Comparison of ENCODE assay signal across 8 cellular contexts in the genomic region with DNA sequence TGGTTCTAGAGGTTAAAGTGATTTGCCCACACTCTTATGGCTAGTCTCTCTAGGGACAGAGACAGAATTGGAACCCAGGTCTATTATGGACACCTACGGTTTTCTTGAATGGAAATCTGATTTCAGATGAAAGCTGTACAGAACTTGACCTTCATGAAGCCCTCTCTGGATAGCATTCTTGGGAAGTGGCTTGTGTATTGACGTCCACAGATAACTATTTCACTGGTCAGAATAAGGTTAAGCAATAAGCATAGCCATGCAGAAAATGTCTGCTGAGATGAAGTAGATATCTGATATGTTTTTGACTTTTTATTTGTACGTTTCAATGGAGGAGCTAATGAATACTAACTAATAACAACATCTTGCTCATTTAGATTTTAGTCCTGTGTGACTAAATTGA. TPM values are rescaled to one million over a fixed set of nuclear protein-coding genes. Genes with fewer than 3 reads are reported as not detected.
DNase-seq lines count a peak whose midpoint lies in the region; ATAC-seq and TF ChIP-seq lines count a peak whose summit lies in the region.

No MANE protein-coding gene starts in this region.

- no peaks in the 10 kb centered on the region for H3K36me3 Mint-ChIP-seq in T-cell

- H3K4me3 Mint-ChIP-seq in T-cell = peak overlapping the region; percentile 69 to 82 (median 70)

- no peaks in the 10 kb centered on the region for H3K36me3 ChIP-seq in prostate gland

- DNase-seq in ELR (ENCODE audit: low read depth) (peak; percentile 80), T-cell (no peak), fibroblast of pulmonary artery (ENCODE audit: low read depth) (peak; percentile 76), prostate gland (ENCODE audit: low spot score) (no peak), NCI-H1694 treated with DMSO at 0.1 percent for 48 hours (lab: John Stamatoyannopoulos, UW) (no peak), cerebellum (ENCODE audit: low spot score) (no peak)

- CTCF ChIA-PET in T-cell (lab: Charles Lee) = interaction anchor here in 1 of 2 donors (0.9 to 1.0 kb wide), 2 partner anchors 9 to 23 kb away, joined by 3 to 4 read pairs; no protein-coding TSS in a partner anchor

- peaks cover 21 to 25% (median 22%) of the 10 kb centered on the region in 3 donors for H3K4me1 Mint-ChIP-seq in T-cell

- H3K27me3 Mint-ChIP-seq in T-cell = peaks cover 61 to 67% of the 10 kb centered on the region in 2 donors

- TF ChIP-seq POLR2A in prostate gland (IDR thresholded peaks at IDR 0.05) = no peak

- POLR2A ChIA-PET in T-cell (lab: Charles Lee) = no interaction called here

- ATAC-seq in T-cell (replicated peaks in 1 of 4) = no peak
- ATAC-seq in GM21515 (IDR thresholded peaks at IDR 0.05; ENCODE audit: unreplicated experiment) = no peak
- ATAC-seq in GM21390 (IDR thresholded peaks at IDR 0.05; ENCODE audit: unreplicated experiment) = no peak

- no peaks in the 10 kb centered on the region for H3K9me3 ChIP-seq in prostate gland

- H3K4me1 ChIP-seq in prostate gland (replicated peaks) = no peaks in the 10 kb centered on the region

- no peaks in the 10 kb centered on the region for H3K27me3 ChIP-seq in prostate gland (replicated peaks; ENCODE audit: insufficient read depth)

- no peak overlapping the region for H3K27ac Mint-ChIP-seq in T-cell

- peak overlapping the region; percentile 63 for H3K4me3 ChIP-seq in fibroblast of pulmonary artery (replicated peaks; ENCODE audit: low read depth, low read length)
- H3K4me3 ChIP-seq in prostate gland = no peak overlapping the region

- intact Hi-C loops in prostate gland (cut with DNase I) = no loop called here

- TF ChIP-seq CTCF in fibroblast of pulmonary artery (IDR thresholded peaks at IDR 0.05; ENCODE audit: low read length, missing control alignments) = no peak
- TF ChIP-seq CTCF in prostate gland (IDR thresholded peaks at IDR 0.05) = no peak

- WGBS in prostate gland = 73% methylated on average over 3 of the region's 3 CpGs

- H3K9me3 Mint-ChIP-seq in T-cell = no peaks in the 10 kb centered on the region

- peak overlapping the region; percentile 97 to 98 for H3K27ac ChIP-seq in prostate gland

RNA-seq across cellular contexts. Expression of gene TLCD5, which starts 1.1 kb away (rescaled TPM):
- total RNA-seq in T-cell = under 1 TPM in 3 of 5 donors, not detected in 2; 0.39 to 0.73 (median 0.61) TPM
- total RNA-seq in prostate gland = 10 to 100 TPM in 1 of 2 donors, 1 to 10 TPM in 1; 7.8 to 10.6 TPM
- 14.0 TPM for total RNA-seq in cerebellum

RNA-seq across cellular contexts. Expression of gene ARHGEF12, which starts 10.0 kb away (rescaled TPM):
- total RNA-seq in T-cell (10 to 100 TPM in 2 of 5 donors, 1 to 10 TPM in 3; 4.8 to 12.8 (median 8.0) TPM), prostate gland (10 to 100 TPM; 86.2 to 96.5 TPM), cerebellum (212 TPM)

Comparison
In these comparisons a context has a peak if more than half of its experiments do, and no peak if none do; other contexts are left out.
1. DNase-seq: peak in ELR (single experiment) and fibroblast of pulmonary artery (single experiment); none in T-cell (0 of 34), prostate gland (single experiment), NCI-H1694 treated with DMSO at 0.1 percent for 48 hours (single experiment) and cerebellum (single experiment).
2. RNA of gene ARHGEF12, which starts 10.0 kb away (total RNA-seq): 212 TPM in cerebellum (single experiment) and 86.2 to 96.5 TPM in prostate gland; 4.8 to 12.8 TPM in T-cell; every median in the first group is over 4 times any median in the second.